Comparison of ENCODE assay signal across 1 cellular context in the genomic region with DNA sequence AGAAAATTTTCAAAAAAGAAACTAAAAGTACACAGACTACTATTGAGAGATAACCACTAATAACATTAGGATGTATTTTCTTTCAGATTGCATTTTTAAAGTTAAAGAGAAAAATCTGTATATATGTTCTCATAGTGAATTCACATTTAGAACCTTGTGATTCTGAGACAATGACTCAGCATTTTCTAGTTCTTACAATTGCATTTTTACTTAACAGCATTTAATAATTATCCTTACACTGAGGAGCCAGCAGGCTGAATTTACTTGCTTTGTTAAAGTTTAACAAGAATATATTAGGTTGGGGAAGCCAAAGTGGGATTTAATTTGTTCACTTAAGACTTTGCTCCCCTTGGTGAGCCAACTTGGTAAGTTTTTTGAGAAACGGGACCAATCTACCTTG.
A peak's percentile ranks its signal among the peaks of the same experiment; 100 is the strongest.
TF ChIP-seq lines count a peak whose summit lies in the region.

No MANE protein-coding gene starts in this region.

TF ChIP-seq in GM12878, 131 proteins besides CTCF, POLR2A, EP300 and RAD21:
- TF ChIP-seq BACH1 (IDR thresholded peaks at IDR 0.05; ENCODE audit: borderline replicate concordance) (peak; percentile 99), FOS (IDR thresholded peaks at IDR 0.05; ENCODE audit: borderline replicate concordance, extremely low read depth, insufficient read length) (no peak)
